Comparison of ENCODE assay signal across 8 cellular contexts in the genomic region with DNA sequence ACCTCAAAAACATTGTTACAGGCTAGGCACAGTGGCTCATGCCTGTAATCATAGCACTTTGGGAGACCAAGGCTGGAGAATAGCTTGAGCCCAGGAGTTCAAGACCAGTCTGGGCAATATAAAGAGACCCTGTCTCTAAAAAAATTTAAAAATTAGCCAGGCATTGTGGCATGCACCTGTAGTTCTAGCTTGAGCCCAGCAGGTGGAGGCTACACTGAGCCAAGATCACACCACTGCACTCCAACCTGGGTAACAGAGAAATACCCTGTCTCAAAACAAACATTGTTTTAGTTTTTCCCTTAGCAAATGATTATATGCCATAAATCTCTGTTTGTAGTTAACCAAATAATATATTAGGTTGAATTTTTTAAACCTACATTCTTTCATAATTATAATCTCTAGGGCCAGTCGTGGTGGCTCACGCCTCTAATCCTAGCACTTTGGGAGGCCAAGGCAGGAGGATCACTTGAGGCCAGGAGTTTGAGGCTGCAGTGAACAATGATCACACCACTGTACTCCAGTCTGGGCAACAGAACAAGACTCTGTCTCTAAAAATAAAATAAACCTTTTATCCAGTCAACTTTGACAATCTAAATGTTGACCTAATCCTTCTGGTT. TPM values are rescaled to one million over a fixed set of nuclear protein-coding genes. Genes with fewer than 3 reads are reported as not detected.
DNase-seq lines count a peak whose midpoint lies in the region; ATAC-seq and TF ChIP-seq lines count a peak whose summit lies in the region.

No MANE protein-coding gene starts in this region.

- ATAC-seq in HG02678 (IDR thresholded peaks at IDR 0.05; ENCODE audit: unreplicated experiment) = peak; percentile 77
- peak; percentile 71 to 82 for ATAC-seq in naive thymus-derived CD8-positive, alpha-beta T cell
- ATAC-seq in HG03039 (IDR thresholded peaks at IDR 0.05; ENCODE audit: unreplicated experiment) = no peak

- POLR2A ChIA-PET in naive thymus-derived CD8-positive, alpha-beta T cell (lab: Charles Lee) = interaction anchor here (1.0 to 1.5 kb wide), 2 partner anchors 13 to 14 kb away, joined by 3 to 7 read pairs; a partner anchor contains a TSS

- no peaks in the 10 kb centered on the region for H3K9me3 Mint-ChIP-seq in chondrocyte (ENCODE audit: low read depth)
- no peaks in the 10 kb centered on the region for H3K9me3 Mint-ChIP-seq in naive thymus-derived CD8-positive, alpha-beta T cell

- H3K4me3 ChIP-seq in GM12864 (ENCODE audit: low read depth, low read length) = no peak overlapping the region

- DNase-seq in GM12864 (ENCODE audit: low read depth) (no peak), SW480 (ENCODE audit: low spot score) (peak; percentile 18), chondrocyte (ENCODE audit: low spot score) (no peak), DMS79 (lab: John Stamatoyannopoulos, UW) (no peak), GM19240 (ENCODE audit: insufficient read length, low spot score) (no peak)
- peak in 7 of 10 donors; percentile 8 to 40 (median 31) for DNase-seq in naive thymus-derived CD8-positive, alpha-beta T cell

- no peak overlapping the region for H3K4me3 Mint-ChIP-seq in chondrocyte (ENCODE audit: unreplicated experiment)
- no peak overlapping the region for H3K4me3 Mint-ChIP-seq in naive thymus-derived CD8-positive, alpha-beta T cell

- TF ChIP-seq CTCF in GM12864 (IDR thresholded peaks at IDR 0.05; ENCODE audit: low read depth, low read length, missing control alignments) (peak; percentile 77), chondrocyte (IDR thresholded peaks at IDR 0.05) (peak; percentile 81)

- no peaks in the 10 kb centered on the region for H3K4me1 Mint-ChIP-seq in chondrocyte (ENCODE audit: low read depth)
- H3K4me1 Mint-ChIP-seq in naive thymus-derived CD8-positive, alpha-beta T cell = no peaks in the 10 kb centered on the region

- H3K27me3 Mint-ChIP-seq in chondrocyte (ENCODE audit: low read depth) = no peaks in the 10 kb centered on the region
- peaks cover 0 to 2% (median 0%) of the 10 kb centered on the region in 5 donors for H3K27me3 Mint-ChIP-seq in naive thymus-derived CD8-positive, alpha-beta T cell

- peaks cover 7% of the 10 kb centered on the region for H3K36me3 Mint-ChIP-seq in chondrocyte (ENCODE audit: low read depth)
- peaks cover 0 to 2% (median 0%) of the 10 kb centered on the region in 3 donors for H3K36me3 Mint-ChIP-seq in naive thymus-derived CD8-positive, alpha-beta T cell

- no peak overlapping the region for H3K27ac Mint-ChIP-seq in chondrocyte (ENCODE audit: unreplicated experiment)
- H3K27ac Mint-ChIP-seq in naive thymus-derived CD8-positive, alpha-beta T cell = no peak overlapping the region

RNA-seq across cellular contexts. Expression of a gene that starts 13.3 kb away (rescaled TPM):
- 25.7 to 33.0 TPM (median 30.7 TPM) in 3 replicates for total RNA-seq in chondrocyte
- 10 to 100 TPM; 35.6 to 42.4 TPM for total RNA-seq in naive thymus-derived CD8-positive, alpha-beta T cell
- polyA plus RNA-seq in naive thymus-derived CD8-positive, alpha-beta T cell = 10 to 100 TPM; 19.3 to 36.2 (median 22.7) TPM

Comparison
In these comparisons a context has a peak if more than half of its experiments do, and no peak if none do; other contexts are left out.
1. DNase-seq: peak in SW480 (single experiment) and naive thymus-derived CD8-positive, alpha-beta T cell (7 of 10); none in GM12864 (single experiment), chondrocyte (single experiment), DMS79 (single experiment) and GM19240 (single experiment).